ENCODE assay signal across 1 cellular context in the genomic region with DNA sequence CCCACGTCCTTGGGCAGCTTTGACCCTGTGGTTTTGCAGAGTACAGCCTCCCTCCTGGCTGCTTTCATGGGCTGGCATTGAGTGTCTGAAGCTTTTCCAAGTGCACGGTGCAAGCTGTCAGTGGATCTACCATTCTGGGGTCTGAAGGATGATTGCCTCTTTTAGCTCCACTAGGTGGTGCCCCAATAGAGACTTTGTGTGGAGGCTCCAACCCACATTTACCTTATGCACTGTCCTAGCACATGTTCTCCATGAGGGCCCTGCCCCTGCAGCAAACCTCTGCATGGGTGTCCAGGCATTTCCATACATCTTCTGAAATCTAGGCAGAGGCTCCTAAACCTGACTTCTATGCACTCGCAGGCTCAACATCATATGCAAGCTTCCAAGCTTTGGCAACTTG.
TF ChIP-seq lines count a peak whose summit lies in the region.

No MANE protein-coding gene starts in this region.

TF ChIP-seq in GM12878, 131 proteins besides CTCF, POLR2A, EP300 and RAD21 (continued from another document):
- TF ChIP-seq, protein P1, sequence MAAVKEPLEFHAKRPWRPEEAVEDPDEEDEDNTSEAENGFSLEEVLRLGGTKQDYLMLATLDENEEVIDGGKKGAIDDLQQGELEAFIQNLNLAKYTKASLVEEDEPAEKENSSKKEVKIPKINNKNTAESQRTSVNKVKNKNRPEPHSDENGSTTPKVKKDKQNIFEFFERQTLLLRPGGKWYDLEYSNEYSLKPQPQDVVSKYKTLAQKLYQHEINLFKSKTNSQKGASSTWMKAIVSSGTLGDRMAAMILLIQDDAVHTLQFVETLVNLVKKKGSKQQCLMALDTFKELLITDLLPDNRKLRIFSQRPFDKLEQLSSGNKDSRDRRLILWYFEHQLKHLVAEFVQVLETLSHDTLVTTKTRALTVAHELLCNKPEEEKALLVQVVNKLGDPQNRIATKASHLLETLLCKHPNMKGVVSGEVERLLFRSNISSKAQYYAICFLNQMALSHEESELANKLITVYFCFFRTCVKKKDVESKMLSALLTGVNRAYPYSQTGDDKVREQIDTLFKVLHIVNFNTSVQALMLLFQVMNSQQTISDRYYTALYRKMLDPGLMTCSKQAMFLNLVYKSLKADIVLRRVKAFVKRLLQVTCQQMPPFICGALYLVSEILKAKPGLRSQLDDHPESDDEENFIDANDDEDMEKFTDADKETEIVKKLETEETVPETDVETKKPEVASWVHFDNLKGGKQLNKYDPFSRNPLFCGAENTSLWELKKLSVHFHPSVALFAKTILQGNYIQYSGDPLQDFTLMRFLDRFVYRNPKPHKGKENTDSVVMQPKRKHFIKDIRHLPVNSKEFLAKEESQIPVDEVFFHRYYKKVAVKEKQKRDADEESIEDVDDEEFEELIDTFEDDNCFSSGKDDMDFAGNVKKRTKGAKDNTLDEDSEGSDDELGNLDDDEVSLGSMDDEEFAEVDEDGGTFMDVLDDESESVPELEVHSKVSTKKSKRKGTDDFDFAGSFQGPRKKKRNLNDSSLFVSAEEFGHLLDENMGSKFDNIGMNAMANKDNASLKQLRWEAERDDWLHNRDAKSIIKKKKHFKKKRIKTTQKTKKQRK (IDR thresholded peaks at IDR 0.05; ENCODE audit: low read depth, low read length): no peak
- TF ChIP-seq, protein P2, sequence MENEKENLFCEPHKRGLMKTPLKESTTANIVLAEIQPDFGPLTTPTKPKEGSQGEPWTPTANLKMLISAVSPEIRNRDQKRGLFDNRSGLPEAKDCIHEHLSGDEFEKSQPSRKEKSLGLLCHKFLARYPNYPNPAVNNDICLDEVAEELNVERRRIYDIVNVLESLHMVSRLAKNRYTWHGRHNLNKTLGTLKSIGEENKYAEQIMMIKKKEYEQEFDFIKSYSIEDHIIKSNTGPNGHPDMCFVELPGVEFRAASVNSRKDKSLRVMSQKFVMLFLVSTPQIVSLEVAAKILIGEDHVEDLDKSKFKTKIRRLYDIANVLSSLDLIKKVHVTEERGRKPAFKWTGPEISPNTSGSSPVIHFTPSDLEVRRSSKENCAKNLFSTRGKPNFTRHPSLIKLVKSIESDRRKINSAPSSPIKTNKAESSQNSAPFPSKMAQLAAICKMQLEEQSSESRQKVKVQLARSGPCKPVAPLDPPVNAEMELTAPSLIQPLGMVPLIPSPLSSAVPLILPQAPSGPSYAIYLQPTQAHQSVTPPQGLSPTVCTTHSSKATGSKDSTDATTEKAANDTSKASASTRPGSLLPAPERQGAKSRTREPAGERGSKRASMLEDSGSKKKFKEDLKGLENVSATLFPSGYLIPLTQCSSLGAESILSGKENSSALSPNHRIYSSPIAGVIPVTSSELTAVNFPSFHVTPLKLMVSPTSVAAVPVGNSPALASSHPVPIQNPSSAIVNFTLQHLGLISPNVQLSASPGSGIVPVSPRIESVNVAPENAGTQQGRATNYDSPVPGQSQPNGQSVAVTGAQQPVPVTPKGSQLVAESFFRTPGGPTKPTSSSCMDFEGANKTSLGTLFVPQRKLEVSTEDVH (IDR thresholded peaks at IDR 0.05; ENCODE audit: low read depth, partially characterized antibody): no peak
- no peak for TF ChIP-seq PAX5 (IDR thresholded peaks at IDR 0.05; ENCODE audit: borderline replicate concordance, low read depth, low read length)
- TF ChIP-seq HDAC6 (IDR thresholded peaks at IDR 0.05; ENCODE audit: unreplicated experiment): no peak
- TF ChIP-seq, protein P3, sequence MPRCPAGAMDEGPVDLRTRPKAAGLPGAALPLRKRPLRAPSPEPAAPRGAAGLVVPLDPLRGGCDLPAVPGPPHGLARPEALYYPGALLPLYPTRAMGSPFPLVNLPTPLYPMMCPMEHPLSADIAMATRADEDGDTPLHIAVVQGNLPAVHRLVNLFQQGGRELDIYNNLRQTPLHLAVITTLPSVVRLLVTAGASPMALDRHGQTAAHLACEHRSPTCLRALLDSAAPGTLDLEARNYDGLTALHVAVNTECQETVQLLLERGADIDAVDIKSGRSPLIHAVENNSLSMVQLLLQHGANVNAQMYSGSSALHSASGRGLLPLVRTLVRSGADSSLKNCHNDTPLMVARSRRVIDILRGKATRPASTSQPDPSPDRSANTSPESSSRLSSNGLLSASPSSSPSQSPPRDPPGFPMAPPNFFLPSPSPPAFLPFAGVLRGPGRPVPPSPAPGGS (IDR thresholded peaks at IDR 0.05; ENCODE audit: borderline replicate concordance, insufficient read depth, low read depth, low read length, poor library complexity, severe bottlenecking): no peak
- no peak for TF ChIP-seq CREB1 (IDR thresholded peaks at IDR 0.05; ENCODE audit: low read depth)
TF ChIP-seq in GM12878: peak in this region for 0.
